ENCODE assay signal across 9 cellular contexts in the genomic region with DNA sequence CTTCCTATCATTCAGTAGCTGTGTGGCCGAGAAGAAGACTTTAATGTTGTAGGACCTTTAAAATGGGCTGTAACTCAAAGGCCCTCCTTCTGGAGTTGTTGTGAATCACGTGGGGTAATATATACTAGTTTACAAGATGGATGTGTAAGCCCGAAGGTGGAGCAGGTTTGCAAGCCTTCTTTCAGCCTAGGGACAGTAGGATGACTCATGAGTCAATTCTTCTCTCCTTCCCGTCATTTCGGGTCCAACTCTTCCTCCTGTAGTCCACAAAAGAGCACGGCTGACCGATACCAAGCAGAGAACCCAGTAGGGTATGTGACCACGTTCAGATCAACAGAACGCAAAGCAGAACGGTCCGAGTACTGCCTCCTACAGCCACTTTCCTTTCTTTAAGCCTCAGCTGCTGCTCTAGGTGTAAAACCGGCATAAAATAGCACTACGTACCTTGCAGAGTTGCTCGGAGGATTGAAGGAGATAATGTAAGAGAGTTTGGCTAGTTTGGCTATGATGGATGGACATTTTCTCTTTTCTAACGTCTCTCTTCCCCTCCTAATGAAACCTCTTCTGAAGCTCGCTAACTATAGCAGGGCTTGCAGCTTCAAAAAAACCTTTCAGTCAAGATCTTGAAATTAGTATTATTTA. TPM values are rescaled to one million over a fixed set of nuclear protein-coding genes. Genes with fewer than 3 reads are reported as not detected.
DNase-seq lines count a peak whose midpoint lies in the region; ATAC-seq, FAIRE-seq and TF ChIP-seq lines count a peak whose summit lies in the region.
"Had no signal": no experiment of that assay in that cellular context is flagged by ENCODE, and none has a peak within 500 bp of the region (broad histone marks: within the 10 kb centered on the region; RNA-seq: fewer than 3 reads in every experiment).

No MANE protein-coding gene starts in this region.

- peak; percentile 26 for ATAC-seq in GM19452 (IDR thresholded peaks at IDR 0.05; ENCODE audit: unreplicated experiment)

- peak overlapping the region; percentile 83 for H3K4me2 ChIP-seq in skeletal muscle satellite cell (ENCODE audit: low read length)

- H3K9ac ChIP-seq in adipocyte (ENCODE audit: low read length) (peak overlapping the region; percentile 74), skeletal muscle satellite cell (ENCODE audit: low read depth, low read length) (peak overlapping the region; percentile 88)

- no peaks in the 10 kb centered on the region for H3K9me3 ChIP-seq in adipocyte (ENCODE audit: control insufficient read depth, low read length)
- H3K9me3 ChIP-seq in skeletal muscle satellite cell (replicated peaks; ENCODE audit: low read length), result no peaks in the 10 kb centered on the region

- FAIRE-seq in D721Med (lab: Jason Lieb, UNC), result no peak
- no peak for FAIRE-seq in frontal cortex (lab: Jason Lieb, UNC)
- FAIRE-seq: endometrium had no signal

- no peaks in the 10 kb centered on the region for H3K36me3 ChIP-seq in adipocyte (ENCODE audit: control insufficient read depth, insufficient read depth, low read length, severe bottlenecking)
- H3K36me3 ChIP-seq in skeletal muscle satellite cell (ENCODE audit: insufficient read depth, low read length), result no peaks in the 10 kb centered on the region

- no peak for DNase-seq in D721Med (ENCODE audit: insufficient read length, low spot score)
- peak; percentile 56 for DNase-seq in HS-5 (ENCODE audit: low read depth)
- peak; percentile 51 for DNase-seq in SHP77 treated with DMSO at 0.1 percent for 48 hours (lab: John Stamatoyannopoulos, UW)
- DNase-seq in adipocyte (ENCODE audit: low read depth), result peak; percentile 64
- DNase-seq in frontal cortex (ENCODE audit: low spot score in 2 of 2), result no peak

- H3K4me1 ChIP-seq in adipocyte (ENCODE audit: control insufficient read depth, insufficient read depth, low read length), result peaks cover 23% of the 10 kb centered on the region
- peaks cover 12% of the 10 kb centered on the region for H3K4me1 ChIP-seq in skeletal muscle satellite cell (ENCODE audit: control insufficient read depth, insufficient read depth, low read length)

- H3K27me3 ChIP-seq in adipocyte (replicated peaks; ENCODE audit: control insufficient read depth, insufficient read depth, low read length), result no peaks in the 10 kb centered on the region
- H3K27me3 ChIP-seq in skeletal muscle satellite cell (ENCODE audit: control insufficient read depth, insufficient read depth, low read length), result no peaks in the 10 kb centered on the region

- H3K4me3 ChIP-seq in adipocyte (ENCODE audit: low read length) (peak overlapping the region; percentile 92), iPS-11a (ENCODE audit: low read depth, low read length) (peak overlapping the region; percentile 60), skeletal muscle satellite cell (ENCODE audit: low read length) (peak overlapping the region; percentile 82)

- peak; percentile 3 for TF ChIP-seq CTCF in D721Med (IDR thresholded peaks at IDR 0.05; ENCODE audit: insufficient read depth, missing control alignments)

RNA-seq across cellular contexts. Expression of a gene that starts 1.3 kb away (rescaled TPM):
- 6.8 and 9.4 TPM in 2 replicates for total RNA-seq in skeletal muscle satellite cell (2012; rRNA removed)
- 5.7 TPM for total RNA-seq in frontal cortex

Comparison
In these comparisons a context has a peak if more than half of its experiments do, and no peak if none do; other contexts are left out.
1. DNase-seq: peak in HS-5 (single experiment), SHP77 treated with DMSO at 0.1 percent for 48 hours (single experiment) and adipocyte (single experiment); none in D721Med (single experiment) and frontal cortex (0 of 2).
2. Peak in every context shown above with its lines, with median percentiles within 50 percentile points of each other: H3K4me3 ChIP-seq.